Comparison of ENCODE assay signal across 1 cellular context in the genomic region with DNA sequence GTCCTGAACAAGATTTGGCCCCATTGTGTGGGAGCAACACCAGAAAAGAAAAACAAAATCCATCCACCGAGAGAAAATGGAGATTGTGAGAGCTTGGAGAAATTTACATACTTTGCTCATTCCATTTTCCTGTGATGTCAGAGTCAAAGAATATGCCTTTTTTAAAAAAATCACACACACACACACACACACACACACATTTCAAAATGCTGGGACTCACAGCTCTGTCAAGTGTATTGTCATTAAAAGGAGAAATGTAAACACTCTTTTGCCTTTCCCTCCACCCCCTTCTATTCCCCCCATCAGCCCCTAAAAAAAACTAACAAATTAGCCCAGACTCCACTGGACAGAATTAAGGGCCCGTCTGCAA.
TF ChIP-seq lines count a peak whose summit lies in the region.

No MANE protein-coding gene starts in this region.

TF ChIP-seq in IMR-90, 13 proteins besides CTCF, POLR2A, EP300 and RAD21 (continued from another document):
- TF ChIP-seq NFE2L2 (IDR thresholded peaks at IDR 0.05; ENCODE audit: low read depth, low read length) (no peak), MAFK (IDR thresholded peaks at IDR 0.05; ENCODE audit: low read depth, low read length) (no peak), MAZ (IDR thresholded peaks at IDR 0.05; ENCODE audit: borderline replicate concordance, low read depth, low read length) (no peak), SMC3 (IDR thresholded peaks at IDR 0.05; ENCODE audit: low read depth, low read length) (no peak), MXI1 (IDR thresholded peaks at IDR 0.05; ENCODE audit: borderline replicate concordance, low read depth, low read length) (no peak), RFX5 (IDR thresholded peaks at IDR 0.05; ENCODE audit: low read depth, low read length) (no peak), CEBPB (IDR thresholded peaks at IDR 0.05; ENCODE audit: low read depth, low read length) (no peak), CHD1 (IDR thresholded peaks at IDR 0.05; ENCODE audit: low read depth, low read length) (no peak), RCOR1 (IDR thresholded peaks at IDR 0.05; ENCODE audit: insufficient replicate concordance, low read length) (no peak)
